5 cellular contexts compared by ENCODE assay signal in the genomic region with DNA sequence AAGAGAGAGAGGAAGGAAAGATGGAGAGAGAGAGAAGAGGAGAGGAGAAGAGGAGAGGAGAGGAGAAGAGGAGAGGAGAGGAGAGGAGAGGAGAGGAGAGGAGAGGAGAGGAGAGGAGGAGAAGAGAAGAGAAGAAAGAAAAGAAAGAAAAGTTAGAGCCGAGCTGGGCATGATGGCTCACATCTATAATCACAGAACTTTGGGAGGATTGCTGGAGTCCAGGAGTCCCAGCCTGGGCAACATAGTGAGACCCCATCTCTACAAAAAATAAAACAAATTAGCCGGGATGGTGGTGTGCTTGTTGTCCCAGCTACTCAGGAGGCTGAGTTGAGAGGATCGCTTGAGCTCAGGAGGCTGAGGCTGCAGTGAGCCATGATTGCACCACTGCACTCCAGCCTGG.
A peak's percentile ranks its signal among the peaks of the same experiment; 100 is the strongest.
DNase-seq lines count a peak whose midpoint lies in the region; ATAC-seq, FAIRE-seq and TF ChIP-seq lines count a peak whose summit lies in the region.
"Not testable (repeated sequence)": the region's sequence is repeated elsewhere in the genome, so short reads cannot be mapped to it uniquely, and the experiment has no call there.

No MANE protein-coding gene starts in this region.

- TF ChIP-seq EP300 in HepG2 (IDR thresholded peaks at IDR 0.05; ENCODE audit: low read depth in 2 of 2, low read length in 2 of 2); HepG2 (CRISPR knock-in tag; IDR thresholded peaks at IDR 0.05; ENCODE audit: borderline replicate concordance): not testable (repeated sequence)

- not testable (repeated sequence) for H3K9me3 ChIP-seq in HEK293 (ENCODE audit: control insufficient read depth, insufficient read depth, low read depth, low read length); ascending aorta; HepG2 (ENCODE audit: low read length); thoracic aorta; tibial artery

- not testable (repeated sequence) for TF ChIP-seq CTCF in HEK293 (tag by site-specific recombination; IDR thresholded peaks at IDR 0.05); ascending aorta (IDR thresholded peaks at IDR 0.05); HepG2 (CRISPR knock-in tag; IDR thresholded peaks at IDR 0.05); thoracic aorta (IDR thresholded peaks at IDR 0.05); tibial artery (IDR thresholded peaks at IDR 0.05)

- in situ Hi-C loops in HepG2 (cut with HindIII; ENCODE audit: extremely low pct_ligation_motif_present, low pct_unique_long_range_greater_than_20kb) = not testable (repeated sequence)

- not testable (repeated sequence) for TF ChIP-seq RAD21 in HepG2 (CRISPR knock-in tag; IDR thresholded peaks at IDR 0.05)

- intact Hi-C loops in ascending aorta (cut with DNase I) = loop anchor here (2.0 to 5.0 kb wide), 2 partner anchors 35 to 43 kb away; no protein-coding TSS in a partner anchor
- intact Hi-C loops in HepG2 (cut with micrococcal nuclease; ENCODE audit: unreplicated experiment) = not testable (repeated sequence)
- intact Hi-C loops in tibial artery (cut with DNase I; ENCODE audit: low total_unique reads) = loop anchor here (10.0 kb wide), 1 partner anchor 765 kb away; a partner anchor contains a TSS

- DNase-seq in ascending aorta (ENCODE audit: low spot score in 2 of 2); HepG2 (ENCODE audit: low spot score); thoracic aorta (ENCODE audit: low spot score); tibial artery: not testable (repeated sequence)

- POLR2A ChIA-PET in HEK293 (lab: Yijun Ruan, JAX) = not testable (repeated sequence)
- POLR2A ChIA-PET in HepG2 (lab: Yijun Ruan, JAX) = interaction anchor here (0.8 to 4.2 kb wide), 3 partner anchors 11 to 18 kb away, joined by 4 to 43 read pairs (median 24); no protein-coding TSS in a partner anchor

- not testable (repeated sequence) for H3K36me3 ChIP-seq in HEK293 (ENCODE audit: control insufficient read depth in 2 of 2, insufficient read depth in 1 of 2, low read length in 2 of 2); HepG2 (replicated peaks in 1 of 2; ENCODE audit: control insufficient read depth in 1 of 2, insufficient read depth in 2 of 2, low read length in 2 of 2); thoracic aorta
- H3K36me3 ChIP-seq in ascending aorta = peaks cover 0 to 19% of the 10 kb centered on the region in 2 donors
- peaks cover 0 to 12% (median 11%) of the 10 kb centered on the region in 3 donors for H3K36me3 ChIP-seq in tibial artery

- not testable (repeated sequence) for H2AFZ ChIP-seq in HepG2 (ENCODE audit: low read length)

- H3K27ac ChIP-seq in HEK293 (ENCODE audit: extremely low read depth, low read depth, low read length); HepG2 (ENCODE audit: extremely low read length, insufficient read depth, low read length): not testable (repeated sequence)
- peak overlapping the region; percentile 83 for H3K27ac ChIP-seq in ascending aorta
- peak overlapping the region; percentile 93 to 96 for H3K27ac ChIP-seq in thoracic aorta
- H3K27ac ChIP-seq in tibial artery = peak overlapping the region; percentile 62 to 84

- BruUV-seq in HepG2 (replicated peaks; lab: Mats Ljungman, UMichigan) = not testable (repeated sequence)

- WGBS in HepG2 (ENCODE audit: low lambda C conversion rate) = 100% methylated on average over 3 of the region's 3 CpGs

- not testable (repeated sequence) for ATAC-seq in HepG2; thoracic aorta (ENCODE audit: insufficient number of reproducible peaks, low FRiP score, low read depth)

- not testable (repeated sequence) for TF ChIP-seq POLR2A in HepG2 (IDR thresholded peaks at IDR 0.05; ENCODE audit: insufficient read depth in 1 of 2, low read depth in 2 of 2, low read length in 2 of 2)

- not testable (repeated sequence) for H3K79me2 ChIP-seq in HepG2 (ENCODE audit: insufficient read depth, low read length)

- CTCF ChIA-PET in HEK293 (lab: Yijun Ruan, JAX); HepG2 (lab: Yijun Ruan, JAX; ENCODE audit: low intra/inter-chr PET ratio, low total read pairs): not testable (repeated sequence)

- FAIRE-seq in HepG2 (lab: Jason Lieb, UNC) = not testable (repeated sequence)

- H4K20me1 ChIP-seq in HepG2 (ENCODE audit: insufficient read depth, low read length) = not testable (repeated sequence)

- not testable (repeated sequence) for H3K9ac ChIP-seq in HepG2 (ENCODE audit: insufficient read depth, low read depth, low read length)

- H3K27me3 ChIP-seq in ascending aorta; HepG2 (ENCODE audit: control insufficient read depth in 1 of 2, insufficient read depth in 2 of 2, low read length in 2 of 2); thoracic aorta (replicated peaks; ENCODE audit: insufficient read depth); tibial artery: not testable (repeated sequence)

- H3K4me2 ChIP-seq in HepG2 (ENCODE audit: low read depth, low read length) = not testable (repeated sequence)

- not testable (repeated sequence) for H3K4me1 ChIP-seq in HEK293 (ENCODE audit: control insufficient read depth, insufficient read depth, low read length)
- H3K4me1 ChIP-seq in ascending aorta = peaks cover 6 to 38% of the 10 kb centered on the region in 2 donors
- H3K4me1 ChIP-seq in HepG2 (ENCODE audit: insufficient read depth, low read length) = peaks cover 62% of the 10 kb centered on the region
- H3K4me1 ChIP-seq in thoracic aorta (ENCODE audit: control insufficient read depth in 1 of 2, low read depth in 2 of 2) = peaks cover 26 to 76% of the 10 kb centered on the region in 2 donors
- H3K4me1 ChIP-seq in tibial artery = peaks cover 0 to 61% (median 28%) of the 10 kb centered on the region in 4 donors

- H3K4me3 ChIP-seq in HEK293 (ENCODE audit: low read depth, low read length); ascending aorta; HepG2 (replicated peaks in 1 of 3; ENCODE audit: insufficient read depth in 1 of 3, low read depth in 2 of 3, low read length in 3 of 3); thoracic aorta; tibial artery: not testable (repeated sequence)

TF ChIP-seq in HEK293, 187 proteins besides CTCF, POLR2A, EP300 and RAD21:
- peak; percentile 86 for TF ChIP-seq ZNF121 (tag by site-specific recombination; IDR thresholded peaks at IDR 0.05)

TF ChIP-seq in HepG2, 621 proteins besides CTCF, POLR2A, EP300 and RAD21:
- TF ChIP-seq, protein P1, sequence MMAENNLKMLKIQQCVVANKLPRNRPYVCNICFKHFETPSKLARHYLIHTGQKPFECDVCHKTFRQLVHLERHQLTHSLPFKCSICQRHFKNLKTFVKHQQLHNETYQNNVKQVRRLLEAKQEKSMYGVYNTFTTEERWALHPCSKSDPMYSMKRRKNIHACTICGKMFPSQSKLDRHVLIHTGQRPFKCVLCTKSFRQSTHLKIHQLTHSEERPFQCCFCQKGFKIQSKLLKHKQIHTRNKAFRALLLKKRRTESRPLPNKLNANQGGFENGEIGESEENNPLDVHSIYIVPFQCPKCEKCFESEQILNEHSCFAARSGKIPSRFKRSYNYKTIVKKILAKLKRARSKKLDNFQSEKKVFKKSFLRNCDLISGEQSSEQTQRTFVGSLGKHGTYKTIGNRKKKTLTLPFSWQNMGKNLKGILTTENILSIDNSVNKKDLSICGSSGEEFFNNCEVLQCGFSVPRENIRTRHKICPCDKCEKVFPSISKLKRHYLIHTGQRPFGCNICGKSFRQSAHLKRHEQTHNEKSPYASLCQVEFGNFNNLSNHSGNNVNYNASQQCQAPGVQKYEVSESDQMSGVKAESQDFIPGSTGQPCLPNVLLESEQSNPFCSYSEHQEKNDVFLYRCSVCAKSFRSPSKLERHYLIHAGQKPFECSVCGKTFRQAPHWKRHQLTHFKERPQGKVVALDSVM (CRISPR knock-in tag; IDR thresholded peaks at IDR 0.05) = peak; percentile 39; the same call in 1 of the 2 replicates
- TF ChIP-seq ZNF121 (CRISPR knock-in tag; IDR thresholded peaks at IDR 0.05) = peak; percentile 76
